ENCODE assay signal across 25 cellular contexts in the genomic region with DNA sequence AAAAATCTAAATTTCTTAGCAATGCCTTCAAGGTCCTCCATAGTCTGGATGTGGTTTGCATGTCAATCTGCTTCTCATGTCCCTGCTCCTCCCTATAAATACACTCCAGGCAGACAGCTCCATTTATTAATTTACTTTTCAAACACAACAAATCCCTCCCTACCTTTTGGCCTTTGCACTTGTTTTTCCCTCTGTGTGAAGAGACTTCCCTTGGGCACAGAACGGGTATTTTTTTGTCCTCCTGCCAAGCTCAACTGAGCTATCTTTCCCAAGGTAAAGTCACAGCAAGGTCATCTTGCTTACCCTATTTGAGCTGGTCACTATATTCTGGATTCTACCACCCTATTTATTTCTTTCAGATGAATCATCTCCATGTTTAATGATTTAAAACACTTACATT.
"Had no signal": no experiment of that assay in that cellular context is flagged by ENCODE, and none has a peak within 500 bp of the region (broad histone marks: within the 10 kb centered on the region; RNA-seq: fewer than 3 reads in every experiment).

No MANE protein-coding gene starts in this region.

- DNase-seq: activated CD4-positive, alpha-beta memory T cell treated with anti-CD3 and anti-CD28 coated beads, Interleukin-2, amount 10 ng/mL, durations not matched to agents 7 days and 5 days; activated CD4-positive, alpha-beta T cell treated with anti-CD3 and anti-CD28 coated beads, Interleukin-2, amount 10 ng/mL, durations not matched to agents 7 days and 5 days; activated CD4-positive, CD25-positive, alpha-beta regulatory T cell treated with anti-CD3 and anti-CD28 coated beads, Interleukin-2, amount 50 U/mL, for 72 hours; activated CD8-positive, alpha-beta memory T cell treated with anti-CD3 and anti-CD28 coated beads, Interleukin-2, amount 50 U/mL, for 48 hours; activated gamma-delta T cell; activated naive CD4-positive, alpha-beta T cell treated with anti-CD3 and anti-CD28 coated beads, Interleukin-2, amount 10 ng/mL, durations not matched to agents 7 days and 5 days; activated naive CD8-positive, alpha-beta T cell treated with anti-CD3 and anti-CD28 coated beads, Interleukin-2, amount 10 ng/mL, durations not matched to agents 7 days and 5 days; activated T-cell treated with anti-CD3 and anti-CD28 coated beads, Interleukin-2, amount 50 U/mL, for 24 hours; central memory CD4-positive, alpha-beta T cell; hypothalamus; immature natural killer cell; kidney; left lung; mammary epithelial cell; sigmoid colon; stimulated activated CD4-positive, alpha-beta T cell treated with anti-CD3 and anti-CD28 coated beads, Interleukin-1b, Interleukin-23, amount 100 ng/mL, for 48 hours; stimulated activated CD4-positive, alpha-beta T cell treated with anti-CD3 and anti-CD28 coated beads, Interleukin-4, amount 100 ng/mL, for 4 hours; stimulated activated CD8-positive, alpha-beta memory T cell treated with anti-CD3 and anti-CD28 coated beads, Interleukin-4, amount 100 ng/mL, for 48 hours; stimulated activated naive CD8-positive, alpha-beta T cell treated with anti-CD3 and anti-CD28 coated beads, Interleukin-15, amount 100 ng/mL, for 72 hours; substantia nigra; T-helper 9 cell; uterus; WERI-Rb-1 had no signal

- ATAC-seq: gastroesophageal sphincter; left lung; stimulated activated memory B cell treated with anti-CD40 and anti-IgM and Interleukin-4, amounts not matched to agents 10 μg/mL and 1 μg/mL and 100 μg/mL, for 72 hours; stimulated activated naive CD8-positive, alpha-beta T cell treated with anti-CD3 and anti-CD28 coated beads, Interleukin-15, amount 100 ng/mL, for 72 hours had no signal
